In genomic region chr10:3874988-3875841, GRCh38 we compare ENCODE assay signal across 1 cellular context.
TF ChIP-seq lines count a peak whose summit lies in the region.

No MANE protein-coding gene starts in this region.

TF ChIP-seq in H1, 55 proteins besides CTCF, POLR2A, EP300 and RAD21 (continued from another document):
- no peak for TF ChIP-seq CHD7 (IDR thresholded peaks at IDR 0.05; ENCODE audit: insufficient replicate concordance, low read length)
- TF ChIP-seq BCL11A (IDR thresholded peaks at IDR 0.05; ENCODE audit: low read depth in 2 of 2, low read length in 2 of 2) = no peak
